In the genomic region with DNA sequence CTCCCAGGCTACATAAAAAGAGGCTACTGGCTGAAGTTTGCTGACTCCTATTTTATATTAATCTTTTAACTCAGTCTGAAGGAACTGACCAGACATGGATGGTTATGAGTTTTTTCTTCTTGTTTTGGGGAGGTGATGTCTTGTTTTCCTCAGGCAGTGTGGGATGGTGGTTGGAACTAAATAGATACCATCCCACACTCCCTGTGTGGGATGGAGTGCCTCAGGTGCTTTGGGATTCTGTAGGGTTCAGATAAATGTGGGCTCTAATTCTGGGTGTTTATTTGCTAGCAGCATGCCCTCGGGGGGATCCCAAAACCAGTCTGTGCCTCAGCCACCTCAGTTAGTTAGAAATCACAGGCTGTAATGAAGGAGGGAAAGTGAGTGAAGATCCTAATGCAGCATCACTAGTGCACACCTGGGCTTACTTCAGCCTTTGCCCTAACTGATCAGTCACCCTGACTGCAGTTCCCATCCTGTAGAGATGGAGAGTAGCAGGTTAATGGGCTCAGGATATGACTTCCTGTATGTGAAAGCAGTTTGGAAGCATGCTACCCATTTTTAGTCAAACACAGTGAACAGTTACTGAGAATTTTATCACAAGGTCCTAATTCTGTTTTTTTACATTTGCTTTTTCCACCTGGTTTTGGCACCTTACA, we compare ENCODE assay signal across 11 cellular contexts.
A peak's percentile ranks its signal among the peaks of the same experiment; 100 is the strongest.
DNase-seq lines count a peak whose midpoint lies in the region; ATAC-seq and TF ChIP-seq lines count a peak whose summit lies in the region.
"Had no signal": no experiment of that assay in that cellular context is flagged by ENCODE, and none has a peak within 500 bp of the region (broad histone marks: within the 10 kb centered on the region; RNA-seq: fewer than 3 reads in every experiment).

No MANE protein-coding gene starts in this region.

- H3K4me1 ChIP-seq in CD8-positive, alpha-beta memory T cell (ENCODE audit: insufficient read depth, low read length) = peaks cover 93% of the 10 kb centered on the region
- H3K4me1 ChIP-seq in right lobe of liver (peaks cover 0 to 69% (median 29%) of the 10 kb centered on the region in 4 donors), gastroesophageal sphincter (peaks cover 13 to 85% (median 20%) of the 10 kb centered on the region in 3 donors)

- intact Hi-C loops in right lobe of liver (cut with DNase I) = no loop called here

- WGBS in right lobe of liver (ENCODE audit: insufficient coverage, low coverage, low lambda C conversion rate, missing lambda C conversion rate) = 40% methylated on average over 1 of the region's 1 CpG
- 50% methylated on average over 1 of the region's 1 CpG; no CpG with 5 or more reads in 1 of the 2 donors for WGBS in gastroesophageal sphincter (ENCODE audit: low coverage in 1 of 2), 2 donors

- no peaks in the 10 kb centered on the region for H3K27me3 ChIP-seq in CD8-positive, alpha-beta memory T cell (ENCODE audit: insufficient read depth, low read length, poor library complexity, severe bottlenecking)
- no peaks in the 10 kb centered on the region for H3K27me3 ChIP-seq in right lobe of liver
- no peaks in the 10 kb centered on the region for H3K27me3 ChIP-seq in gastroesophageal sphincter
- H3K27me3 ChIP-seq: pancreas had no signal

- TF ChIP-seq POLR2A in right lobe of liver (IDR thresholded peaks at IDR 0.05) = no peak
- TF ChIP-seq POLR2A in gastroesophageal sphincter (IDR thresholded peaks at IDR 0.05) = no peak

- H3K9me3 Mint-ChIP-seq in CD8-positive, alpha-beta memory T cell = no peaks in the 10 kb centered on the region
- H3K9me3 Mint-ChIP-seq: dendritic cell treated with granulocyte-macrophage colony-stimulating factor and Interleukin-4, amounts not matched to agents 40 ng/mL and 50 ng/mL, for 4 days had no signal

- no peak for DNase-seq in CD8-positive, alpha-beta memory T cell
- DNase-seq in right lobe of liver (no peak), NCI-H187 treated with DMSO at 0.1 percent for 48 hours (lab: John Stamatoyannopoulos, UW) (no peak), NAMALWA (ENCODE audit: low spot score) (no peak)
- DNase-seq: pancreas had no signal

- POLR2A ChIA-PET in CD8-positive, alpha-beta memory T cell (lab: Charles Lee) = interaction anchor here (0.9 to 1.3 kb wide), 2 partner anchors 29 to 30 kb away, joined by 3 read pairs; no protein-coding TSS in a partner anchor

- peak overlapping the region; percentile 66 to 94 (median 76) for H3K27ac Mint-ChIP-seq in CD8-positive, alpha-beta memory T cell
- H3K27ac Mint-ChIP-seq: dendritic cell treated with granulocyte-macrophage colony-stimulating factor and Interleukin-4, amounts not matched to agents 40 ng/mL and 50 ng/mL, for 4 days had no signal

- no peaks in the 10 kb centered on the region for H3K27me3 Mint-ChIP-seq in CD8-positive, alpha-beta memory T cell
- H3K27me3 Mint-ChIP-seq: dendritic cell treated with granulocyte-macrophage colony-stimulating factor and Interleukin-4, amounts not matched to agents 40 ng/mL and 50 ng/mL, for 4 days had no signal

- TF ChIP-seq CTCF in VCaP (conservative IDR thresholded peaks at IDR 0.05) (no peak), right lobe of liver (IDR thresholded peaks at IDR 0.05) (no peak), gastroesophageal sphincter (IDR thresholded peaks at IDR 0.05) (no peak)

- no peak for TF ChIP-seq EP300 in gastroesophageal sphincter (IDR thresholded peaks at IDR 0.05)

- CTCF ChIA-PET in CD8-positive, alpha-beta memory T cell (lab: Charles Lee) = interaction anchor here (1.0 to 1.6 kb wide), 3 partner anchors 7 to 30 kb away, joined by 3 to 4 read pairs (median 4); no protein-coding TSS in a partner anchor

- peak overlapping the region; percentile 1 for H3K4me3 ChIP-seq in CD8-positive, alpha-beta memory T cell (ENCODE audit: low read length)
- H3K4me3 ChIP-seq in right lobe of liver (no peak overlapping the region), gastroesophageal sphincter (no peak overlapping the region)
- H3K4me3 ChIP-seq: pancreas had no signal

- H3K27ac ChIP-seq in CD8-positive, alpha-beta memory T cell (ENCODE audit: low read depth, low read length) = no peak overlapping the region
- peak overlapping the region; percentile 60 for H3K27ac ChIP-seq in VCaP
- peak overlapping the region; percentile 82 to 84 (median 84) for H3K27ac ChIP-seq in right lobe of liver
- peak overlapping the region in 1 of 4 donors; percentile 38 for H3K27ac ChIP-seq in gastroesophageal sphincter
- H3K27ac ChIP-seq: SK-N-MC had no signal

- no peaks in the 10 kb centered on the region for H3K9me3 ChIP-seq in CD8-positive, alpha-beta memory T cell (ENCODE audit: low read length)
- H3K9me3 ChIP-seq in right lobe of liver = no peaks in the 10 kb centered on the region
- H3K9me3 ChIP-seq in gastroesophageal sphincter = no peaks in the 10 kb centered on the region
- H3K9me3 ChIP-seq: pancreas had no signal

- peak overlapping the region in 6 of 7 donors; percentile 29 to 82 (median 55) for H3K4me3 Mint-ChIP-seq in CD8-positive, alpha-beta memory T cell
- H3K4me3 Mint-ChIP-seq: dendritic cell treated with granulocyte-macrophage colony-stimulating factor and Interleukin-4, amounts not matched to agents 40 ng/mL and 50 ng/mL, for 4 days had no signal

- H3K36me3 Mint-ChIP-seq in CD8-positive, alpha-beta memory T cell = peaks cover 0 to 8% (median 2%) of the 10 kb centered on the region in 3 donors

- H3K36me3 ChIP-seq in CD8-positive, alpha-beta memory T cell (ENCODE audit: insufficient read depth, low read length) = no peaks in the 10 kb centered on the region
- H3K36me3 ChIP-seq in right lobe of liver = no peaks in the 10 kb centered on the region
- H3K36me3 ChIP-seq in gastroesophageal sphincter = peaks cover 0 to 5% of the 10 kb centered on the region in 2 donors
- H3K36me3 ChIP-seq: pancreas had no signal

- ATAC-seq in GM19438 (IDR thresholded peaks at IDR 0.05; ENCODE audit: low read depth, unreplicated experiment) (peak; percentile 37), right lobe of liver (peak in 2 of 4 donors; percentile 13 to 27), gastroesophageal sphincter (no peak), GM18867 (IDR thresholded peaks at IDR 0.05; ENCODE audit: unreplicated experiment) (no peak)

- peaks cover 83 to 99% (median 94%) of the 10 kb centered on the region in 3 donors for H3K4me1 Mint-ChIP-seq in CD8-positive, alpha-beta memory T cell
